In genomic region chr6:16769986-16770376, GRCh38 we compare ENCODE assay signal across 9 cellular contexts. TPM values are rescaled to one million over a fixed set of nuclear protein-coding genes. Genes with fewer than 3 reads are reported as not detected.
DNase-seq lines count a peak whose midpoint lies in the region; ATAC-seq and TF ChIP-seq lines count a peak whose summit lies in the region.
"Had no signal": no experiment of that assay in that cellular context is flagged by ENCODE, and none has a peak within 500 bp of the region (broad histone marks: within the 10 kb centered on the region; RNA-seq: fewer than 3 reads in every experiment).

No MANE protein-coding gene starts in this region.

- 71 to 73% (median 72%) methylated on average over 5 of the region's 5 CpGs for WGBS in spleen, 5 donors

- peak; percentile 61 for DNase-seq in GM04504 (ENCODE audit: low read depth)
- DNase-seq in SW 1271 (lab: John Stamatoyannopoulos, UW): peak; percentile 6 to 70
- DNase-seq in fibroblast of the aortic adventitia (ENCODE audit: low read depth): peak; percentile 90
- DNase-seq in spleen: no peak
- DNase-seq in ureter (ENCODE audit: low spot score): no peak
- no peak for DNase-seq in NCI-H2171 (lab: John Stamatoyannopoulos, UW)
- DNase-seq in activated T-cell treated with anti-CD3 and anti-CD28 coated beads for 4 hours: no peak
- DNase-seq: NCI-H1092 treated with DMSO at 0.1 percent for 48 hours had no signal

- ATAC-seq in GM21360 (IDR thresholded peaks at IDR 0.05; ENCODE audit: unreplicated experiment): no peak

- intact Hi-C loops in spleen (cut with DNase I; ENCODE audit: low total_unique reads): loop anchor here (5.0 kb wide), 1 partner anchor 438 kb away; no protein-coding TSS in a partner anchor

- H3K36me3 ChIP-seq in spleen: no peaks in the 10 kb centered on the region

- no peaks in the 10 kb centered on the region for H3K27me3 ChIP-seq in spleen (replicated peaks in 1 of 7)

- peaks cover 13 to 59% (median 36%) of the 10 kb centered on the region in 6 donors for H3K4me1 ChIP-seq in spleen

- TF ChIP-seq POLR2A in spleen (IDR thresholded peaks at IDR 0.05): no peak

- H3K4me3 ChIP-seq in fibroblast of the aortic adventitia (ENCODE audit: low read depth, low read length) (no peak overlapping the region), spleen (no peak overlapping the region)

- H3K27ac ChIP-seq in spleen: peak overlapping the region in 5 of 8 donors; percentile 34 to 75 (median 42)

- no peaks in the 10 kb centered on the region for H3K9me3 ChIP-seq in spleen

- TF ChIP-seq CTCF in fibroblast of the aortic adventitia (IDR thresholded peaks at IDR 0.05; ENCODE audit: insufficient read depth, low read length) (no peak), spleen (IDR thresholded peaks at IDR 0.05 in 8 of 11, conservative IDR thresholded peaks at IDR 0.05 in 3 of 11) (no peak)

RNA-seq across cellular contexts. Expression of gene ATXN1, which starts 8.7 kb away (rescaled TPM):
- total RNA-seq in fibroblast of the aortic adventitia (ENCODE audit: low replicate concordance) (31.8 and 39.3 TPM in 2 replicates), spleen (100 to 1,000 TPM in 2 of 7 donors, 10 to 100 TPM in 5; 64.3 to 123 (median 80.5) TPM), ureter (63.7 TPM)
- 1 to 10 TPM; 3.5 to 9.4 (median 5.1) TPM for polyA plus RNA-seq in spleen

Comparison
In these comparisons a context has a peak if more than half of its experiments do, and no peak if none do; other contexts are left out.
1. DNase-seq: peak in GM04504 (single experiment), SW 1271 (2 of 2) and fibroblast of the aortic adventitia (single experiment); none in spleen (single experiment), ureter (single experiment), NCI-H2171 (single experiment) and activated T-cell treated with anti-CD3 and anti-CD28 coated beads for 4 hours (single experiment).